In the genomic region with DNA sequence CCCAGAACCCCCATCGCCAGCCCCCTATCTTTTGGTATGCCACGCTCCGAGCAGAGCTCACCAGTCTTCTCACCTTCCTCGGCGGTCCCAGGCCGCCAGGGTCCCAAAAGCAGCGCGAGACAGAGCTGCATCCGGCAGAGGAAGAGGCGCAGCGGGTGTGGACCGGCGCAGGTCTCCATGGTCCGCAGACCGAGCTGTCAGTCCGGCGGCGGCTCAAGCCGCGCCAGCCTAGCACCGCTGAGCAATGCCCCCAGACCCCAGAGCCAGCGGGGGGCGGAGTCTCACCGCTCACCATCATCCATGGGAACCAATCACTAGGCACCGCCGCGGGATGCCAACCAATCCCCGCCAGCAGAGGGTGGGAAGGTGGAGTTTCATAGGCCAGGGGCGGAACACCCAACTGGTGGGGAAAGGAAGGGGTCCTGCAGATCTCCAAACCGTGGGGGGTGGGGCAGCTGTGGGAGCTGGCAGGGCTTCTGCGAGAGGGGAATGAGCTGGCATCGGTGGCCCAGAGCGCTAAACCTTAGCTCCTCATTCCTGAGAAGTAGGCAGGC, we compare ENCODE assay signal across 1 cellular context.
TF ChIP-seq lines count a peak whose summit lies in the region.

Gene EPHA10, minus strand, starts transcription at position 233 of the 554 bp plus-strand sequence. Its CDS starts 54 bp downstream, at position 179.

TF ChIP-seq in HepG2, 621 proteins besides CTCF, POLR2A, EP300 and RAD21 (continued from another document):
- TF ChIP-seq DMTF1 (CRISPR knock-in tag; IDR thresholded peaks at IDR 0.05) = no peak
- TF ChIP-seq KLF15 (CRISPR knock-in tag; IDR thresholded peaks at IDR 0.05; ENCODE audit: borderline replicate concordance) = no peak
- TF ChIP-seq ZNF788 (CRISPR knock-in tag; IDR thresholded peaks at IDR 0.05; ENCODE audit: borderline replicate concordance) = no peak
- TF ChIP-seq ZSCAN31 (CRISPR knock-in tag; IDR thresholded peaks at IDR 0.05; ENCODE audit: low read depth) = no peak
- TF ChIP-seq ZNF24 (IDR thresholded peaks at IDR 0.05) = no peak
- no peak for TF ChIP-seq RARG (CRISPR knock-in tag; IDR thresholded peaks at IDR 0.05; ENCODE audit: low read depth)
- TF ChIP-seq, protein P1, sequence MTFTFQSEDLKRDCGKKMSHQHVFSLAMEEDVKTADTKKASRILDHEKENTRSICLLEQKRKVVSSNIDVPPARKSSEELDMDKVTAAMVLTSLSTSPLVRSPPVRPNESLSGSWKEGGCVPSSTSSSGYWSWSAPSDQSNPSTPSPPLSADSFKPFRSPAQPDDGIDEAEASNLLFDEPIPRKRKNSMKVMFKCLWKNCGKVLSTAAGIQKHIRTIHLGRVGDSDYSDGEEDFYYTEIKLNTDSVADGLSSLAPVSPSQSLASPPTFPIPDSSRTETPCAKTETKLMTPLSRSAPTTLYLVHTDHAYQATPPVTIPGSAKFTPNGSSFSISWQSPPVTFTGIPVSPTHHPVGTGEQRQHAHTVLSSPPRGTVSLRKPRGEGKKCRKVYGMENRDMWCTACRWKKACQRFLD (CRISPR knock-in tag; IDR thresholded peaks at IDR 0.05; ENCODE audit: borderline replicate concordance) = no peak
- no peak for TF ChIP-seq ZNF570 (CRISPR knock-in tag; IDR thresholded peaks at IDR 0.05; ENCODE audit: borderline replicate concordance)
- no peak for TF ChIP-seq ZFAT (CRISPR knock-in tag; conservative IDR thresholded peaks at IDR 0.05)
- TF ChIP-seq ZNF160 (CRISPR knock-in tag; IDR thresholded peaks at IDR 0.05) = no peak
- TF ChIP-seq NFIB (CRISPR knock-in tag; IDR thresholded peaks at IDR 0.05; ENCODE audit: borderline replicate concordance) = no peak
- TF ChIP-seq GTF3A (CRISPR knock-in tag; conservative IDR thresholded peaks at IDR 0.05) = no peak
- TF ChIP-seq ZNF766 (CRISPR knock-in tag; IDR thresholded peaks at IDR 0.05; ENCODE audit: borderline replicate concordance) = no peak
- TF ChIP-seq NFYB (CRISPR knock-in tag; IDR thresholded peaks at IDR 0.05) = no peak
- TF ChIP-seq EHMT2 (IDR thresholded peaks at IDR 0.05; ENCODE audit: borderline replicate concordance, low read depth, low read length) = no peak
- no peak for TF ChIP-seq ZNF780A (CRISPR knock-in tag; IDR thresholded peaks at IDR 0.05)
